In genomic region chr2:110796724-110797301, GRCh38 we compare ENCODE assay signal across 20 cellular contexts.
"Had no signal": no experiment of that assay in that cellular context is flagged by ENCODE, and none has a peak within 500 bp of the region (broad histone marks: within the 10 kb centered on the region; RNA-seq: fewer than 3 reads in every experiment).

No MANE protein-coding gene starts in this region.

- H3K4me1 ChIP-seq: foreskin keratinocyte, psoas muscle, sigmoid colon, transverse colon had no signal

- H3K9me3 ChIP-seq: left ventricle myocardium inferior, ovary, psoas muscle, sigmoid colon, transverse colon had no signal

- DNase-seq: activated CD4-positive, alpha-beta T cell treated with anti-CD3 and anti-CD28 coated beads for 4 hours; activated CD4-positive, alpha-beta T cell treated with anti-CD3 and anti-CD28 coated beads, Interleukin-2, amount 50 U/mL, for 4 hours; activated naive CD4-positive, alpha-beta T cell; activated T-cell treated with anti-CD3 and anti-CD28 coated beads for 4 hours; activated T-cell treated with anti-CD3 and anti-CD28 coated beads, Interleukin-2, amount 50 U/mL, for 72 hours; cerebellar nuclear complex; foreskin keratinocyte; heart right ventricle; left ventricle myocardium inferior; mesendoderm; natural killer cell; ovary; psoas muscle; sigmoid colon; stimulated activated CD4-positive, alpha-beta T cell treated with anti-CD3 and anti-CD28 coated beads, Interleukin-15, amount 100 ng/mL, for 24 hours; stimulated activated naive CD4-positive, alpha-beta T cell; T-cell; transverse colon had no signal

- ATAC-seq: activated naive CD4-positive, alpha-beta T cell treated with anti-CD3 and anti-CD28 coated beads, Interleukin-2, amount 50 U/mL, for 72 hours; activated T-cell treated with anti-CD3 and anti-CD28 coated beads, Interleukin-2, amount 50 U/mL, for 72 hours; foreskin keratinocyte; heart right ventricle; natural killer cell; psoas muscle; T-cell had no signal

- H3K4me3 ChIP-seq: heart right ventricle, left ventricle myocardium inferior, lung, ovary, psoas muscle, sigmoid colon, transverse colon had no signal

- H3K27me3 ChIP-seq: ovary, sigmoid colon had no signal

- H3K27ac ChIP-seq: foreskin keratinocyte, heart right ventricle, left ventricle myocardium inferior, ovary, psoas muscle, sigmoid colon, transverse colon had no signal

- H3K36me3 ChIP-seq: heart right ventricle, left ventricle myocardium inferior, ovary, sigmoid colon, transverse colon had no signal
